In the genomic region with DNA sequence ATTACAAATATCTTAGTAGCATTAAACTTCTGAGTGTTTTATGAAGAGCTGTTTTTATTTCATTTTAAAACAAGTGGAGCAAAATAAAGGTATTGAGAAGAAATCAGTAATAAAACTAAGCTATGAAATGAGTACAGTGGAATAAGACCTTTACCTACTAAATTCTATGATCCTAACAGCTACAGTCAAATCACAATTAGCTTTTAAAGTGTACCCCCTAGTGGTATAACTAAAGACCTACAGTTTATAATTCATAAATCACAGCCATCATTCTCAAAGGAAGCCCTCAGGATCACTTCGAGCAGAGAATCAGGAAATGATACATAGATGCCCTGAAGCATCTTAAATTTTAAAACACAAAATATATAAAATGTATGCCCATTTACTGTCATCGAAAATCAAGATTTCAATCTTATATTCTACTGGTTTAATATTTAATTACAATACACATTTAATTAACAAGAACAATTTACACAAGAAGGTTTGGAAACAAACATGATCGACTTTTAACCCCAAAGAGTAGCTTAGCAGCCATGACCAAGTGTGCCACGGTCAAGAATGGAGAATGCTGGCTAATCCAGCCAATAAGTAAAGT, we compare ENCODE assay signal across 8 cellular contexts. TPM values are rescaled to one million over a fixed set of nuclear protein-coding genes. Genes with fewer than 3 reads are reported as not detected.
DNase-seq lines count a peak whose midpoint lies in the region; ATAC-seq, FAIRE-seq and TF ChIP-seq lines count a peak whose summit lies in the region.

No MANE protein-coding gene starts in this region.

- in situ Hi-C loops in GM13977 (cut with MboI; ENCODE audit: low pct_unique_long_range_greater_than_20kb, low sequenced_read_pairs, unreplicated experiment) = no loop called here
- in situ Hi-C loops in T47D (cut with HindIII; ENCODE audit: low pct_unique_long_range_greater_than_20kb, low sequenced_read_pairs) = no loop called here
- in situ Hi-C loops in HepG2 (cut with HindIII; ENCODE audit: extremely low pct_ligation_motif_present, low pct_unique_long_range_greater_than_20kb) = loop anchor here (25.0 kb wide), 1 partner anchor 1287 kb away; no protein-coding TSS in a partner anchor

- no peaks in the 10 kb centered on the region for H3K9me3 ChIP-seq in HepG2 (ENCODE audit: low read length)

- no peaks in the 10 kb centered on the region for H3K27me3 ChIP-seq in HepG2 (ENCODE audit: control insufficient read depth in 1 of 2, insufficient read depth in 2 of 2, low read length in 2 of 2)

- intact Hi-C loops in HepG2 (cut with micrococcal nuclease; ENCODE audit: unreplicated experiment) = loop anchor here (1.0 kb wide), 1 partner anchor 330 kb away; no protein-coding TSS in a partner anchor

- no peak for TF ChIP-seq POLR2A in HepG2 (IDR thresholded peaks at IDR 0.05; ENCODE audit: insufficient read depth in 1 of 2, low read depth in 2 of 2, low read length in 2 of 2)

- no peak overlapping the region for H3K27ac ChIP-seq in HepG2 (ENCODE audit: extremely low read length, insufficient read depth, low read length)

- TF ChIP-seq EP300 in HepG2 (IDR thresholded peaks at IDR 0.05; ENCODE audit: low read depth in 2 of 2, low read length in 2 of 2) (no peak), HepG2 (CRISPR knock-in tag; IDR thresholded peaks at IDR 0.05; ENCODE audit: borderline replicate concordance) (no peak)

- FAIRE-seq in HepG2 (lab: Jason Lieb, UNC) = no peak

- TF ChIP-seq RAD21 in HepG2 (CRISPR knock-in tag; IDR thresholded peaks at IDR 0.05) = no peak

- peaks cover 4% of the 10 kb centered on the region; the same call in 1 of the 2 replicates for H3K4me1 ChIP-seq in HepG2 (ENCODE audit: insufficient read depth, low read length)

- peaks cover 1% of the 10 kb centered on the region for H3K79me2 ChIP-seq in HepG2 (ENCODE audit: insufficient read depth, low read length)

- WGBS in HepG2 (ENCODE audit: low lambda C conversion rate) = 71% methylated on average over 4 of the region's 4 CpGs

- POLR2A ChIA-PET in HepG2 (lab: Yijun Ruan, JAX) = interaction anchor here (1.0 kb wide), 1 partner anchor 132 kb away, joined by 5 read pairs; the partner anchor contains the start of gene RASA1

- H3K9ac ChIP-seq in HepG2 (ENCODE audit: insufficient read depth, low read depth, low read length) = no peak overlapping the region

- peak; percentile 52 for DNase-seq in AG08395 (ENCODE audit: low spot score)
- peak; percentile 18 for DNase-seq in GM13977 (ENCODE audit: low spot score)
- DNase-seq in NCI-H2196 (lab: John Stamatoyannopoulos, UW; ENCODE audit: unreplicated experiment) = peak; percentile 6
- DNase-seq in T47D (ENCODE audit: low read depth in 1 of 2, low spot score in 1 of 2) = peak; percentile 6 to 37
- DNase-seq in HepG2 (ENCODE audit: low spot score) = peak; percentile 13
- no peak for DNase-seq in NCI-H1048 (lab: John Stamatoyannopoulos, UW)
- no peak for DNase-seq in NCI-H524 treated with DMSO at 0.1 percent for 48 hours (lab: John Stamatoyannopoulos, UW)

- H3K4me2 ChIP-seq in HepG2 (ENCODE audit: low read depth, low read length) = no peak overlapping the region

- no TSS peak for BruUV-seq in HepG2 (replicated peaks; lab: Mats Ljungman, UMichigan)

- ATAC-seq in HG02885 (IDR thresholded peaks at IDR 0.05; ENCODE audit: poor library complexity, unreplicated experiment) (peak; percentile 84), HepG2 (peak; percentile 75)

- CTCF ChIA-PET in HepG2 (lab: Yijun Ruan, JAX; ENCODE audit: low intra/inter-chr PET ratio, low total read pairs) = no interaction called here

- no peak overlapping the region for H3K4me3 ChIP-seq in HepG2 (replicated peaks in 1 of 3; ENCODE audit: insufficient read depth in 1 of 3, low read depth in 2 of 3, low read length in 3 of 3)

- H3K36me3 ChIP-seq in HepG2 (replicated peaks in 1 of 2; ENCODE audit: control insufficient read depth in 1 of 2, insufficient read depth in 2 of 2, low read length in 2 of 2) = peaks cover 11 to 62% of the 10 kb centered on the region in 2 experiments

- TF ChIP-seq CTCF in GM13977 (IDR thresholded peaks at IDR 0.05; ENCODE audit: extremely low read depth, insufficient read depth, missing control alignments) (peak; percentile 52), HepG2 (CRISPR knock-in tag; IDR thresholded peaks at IDR 0.05) (peak; percentile 53)

- H4K20me1 ChIP-seq in HepG2 (ENCODE audit: insufficient read depth, low read length) = peaks cover 10% of the 10 kb centered on the region; the same call in 1 of the 2 replicates

- H2AFZ ChIP-seq in HepG2 (ENCODE audit: low read length) = no peak overlapping the region

TF ChIP-seq in HepG2, 621 proteins besides CTCF, POLR2A, EP300 and RAD21:
- TF ChIP-seq SRSF4 (IDR thresholded peaks at IDR 0.05; ENCODE audit: low read depth, low read length, poor library complexity, severe bottlenecking) (no peak), ARID3A (IDR thresholded peaks at IDR 0.05; ENCODE audit: low read depth, low read length) (peak; percentile 82; the same call in 1 of the 2 replicates), RXRA (CRISPR knock-in tag; IDR thresholded peaks at IDR 0.05) (no peak), BHLHE40 (IDR thresholded peaks at IDR 0.05; ENCODE audit: low read length) (no peak), STAG1 (CRISPR knock-in tag; IDR thresholded peaks at IDR 0.05) (peak; percentile 58)

RNA-seq across cellular contexts. Expression of gene CCNH, which starts 12.3 kb away (rescaled TPM):
- 94.3 and 100.0 TPM in 2 replicates for total RNA-seq in HepG2 (2016; rRNA removed; fragmentation: Illumina TruSeq; extraction: Trizol)
- 44.4 and 47.0 TPM in 2 replicates for total RNA-seq in HepG2 (2016; cell fraction: cytosol; rRNA removed; fragmentation: Illumina TruSeq; extraction: Trizol; ENCODE audit: low read depth)
- total RNA-seq in HepG2 (2016; cell fraction: insoluble cytoplasmic fraction; rRNA removed; fragmentation: Illumina TruSeq; extraction: Trizol) = 80.0 and 98.8 TPM in 2 replicates
- total RNA-seq in HepG2 (2016; cell fraction: membrane; rRNA removed; fragmentation: Illumina TruSeq; extraction: Trizol) = 39.1 and 48.0 TPM in 2 replicates
- total RNA-seq in HepG2 (2016; cell fraction: nucleus; rRNA removed; fragmentation: Illumina TruSeq; extraction: Trizol) = 107 and 108 TPM in 2 replicates
- polyA plus RNA-seq in HepG2 (2011; rRNA removed) = 38.5 and 42.5 TPM in 2 replicates
- polyA plus RNA-seq in HepG2 (2011; cell fraction: cytosol; rRNA removed) = 33.9 and 43.3 TPM in 2 replicates
- 25.3 and 31.3 TPM in 2 replicates for polyA plus RNA-seq in HepG2 (2011; cell fraction: nucleus; rRNA removed)
- polyA plus RNA-seq in HepG2 (2012) = 38.3 and 41.2 TPM in 2 replicates
- polyA plus RNA-seq in HepG2 (2016; cell fraction: cytosol; fragmentation: Illumina TruSeq; extraction: Trizol; ENCODE audit: low read depth) = 18.5 and 20.8 TPM in 2 replicates
- polyA plus RNA-seq in HepG2 (2016; cell fraction: insoluble cytoplasmic fraction; fragmentation: Illumina TruSeq; extraction: Trizol; ENCODE audit: low read depth) = 75.5 and 91.3 TPM in 2 replicates
- 22.4 and 26.1 TPM in 2 replicates for polyA plus RNA-seq in HepG2 (2016; cell fraction: membrane; fragmentation: Illumina TruSeq; extraction: Trizol; ENCODE audit: low read depth)
- 57.1 and 60.1 TPM in 2 replicates for polyA plus RNA-seq in HepG2 (2016; cell fraction: nucleus; fragmentation: Illumina TruSeq; extraction: Trizol; ENCODE audit: insufficient read depth, low read depth)
- 72.2 and 141 TPM in 2 replicates for polyA minus RNA-seq in HepG2 (2011; rRNA and poly(A)+ RNA removed; ENCODE audit: low replicate concordance)
- polyA minus RNA-seq in HepG2 (2011; cell fraction: cytosol; rRNA and poly(A)+ RNA removed) = 20.6 and 24.7 TPM in 2 replicates
- 265 and 283 TPM in 2 replicates for polyA minus RNA-seq in HepG2 (2011; cell fraction: nucleus; rRNA and poly(A)+ RNA removed)

Comparison
In these comparisons a context has a peak if more than half of its experiments do, and no peak if none do; other contexts are left out.
1. DNase-seq: peak in AG08395 (single experiment), GM13977 (single experiment), NCI-H2196 (single experiment), T47D (2 of 2) and HepG2 (single experiment); none in NCI-H1048 (single experiment) and NCI-H524 treated with DMSO at 0.1 percent for 48 hours (single experiment).